In the genomic region with DNA sequence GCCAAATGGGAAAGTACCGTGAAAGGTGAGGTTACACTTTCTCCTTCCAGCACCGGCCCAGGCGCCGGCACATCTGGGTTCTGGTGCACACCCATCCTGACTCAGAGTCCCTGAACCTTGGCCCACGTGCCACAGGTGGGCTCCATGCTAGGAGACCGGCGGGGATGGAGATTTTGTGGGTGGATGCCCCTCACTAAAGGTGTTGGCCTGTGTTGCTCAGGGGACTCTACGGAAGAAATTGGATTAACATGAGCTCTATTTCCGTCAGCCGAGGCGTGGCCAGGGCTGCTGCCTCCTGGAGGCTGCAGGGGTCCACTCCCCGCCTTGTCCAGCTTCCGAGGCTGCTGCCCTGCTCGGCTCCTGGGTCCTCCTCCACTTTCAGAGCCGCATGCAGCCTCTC, we compare ENCODE assay signal across 19 cellular contexts.
"Had no signal": no experiment of that assay in that cellular context is flagged by ENCODE, and none has a peak within 500 bp of the region (broad histone marks: within the 10 kb centered on the region; RNA-seq: fewer than 3 reads in every experiment).

No MANE protein-coding gene starts in this region.

- H3K27ac Mint-ChIP-seq: effector memory CD8-positive, alpha-beta T cell; memory B cell; mesothelial cell of epicardium; natural killer cell treated with Interleukin-12 subunit alpha and Interleukin-12 subunit beta and Interleukin-15 and Interleukin-18, amount 100 ng/mL, for 72 hours; type B pancreatic cell had no signal

- H3K4me1 Mint-ChIP-seq: mesothelial cell of epicardium had no signal

- H3K79me2 ChIP-seq: hepatocyte had no signal

- H3K27me3 Mint-ChIP-seq: central memory CD8-positive, alpha-beta T cell; effector memory CD8-positive, alpha-beta T cell; memory B cell; natural killer cell treated with Interleukin-12 subunit alpha and Interleukin-12 subunit beta and Interleukin-15 and Interleukin-18, amount 100 ng/mL, for 72 hours; type B pancreatic cell had no signal

- DNase-seq: effector memory CD8-positive, alpha-beta T cell; esophagus squamous epithelium; foreskin fibroblast; head of caudate nucleus; kidney glomerular epithelial cell; lower lobe of right lung; posterior cingulate gyrus; sigmoid colon; stimulated activated CD4-positive, alpha-beta T cell treated with anti-CD3 and anti-CD28 coated beads, Interleukin-12 subunit alpha, Interleukin-12 subunit beta, amount 100 ng/mL, for 4 hours; stimulated activated naive CD4-positive, alpha-beta T cell had no signal

- ATAC-seq: effector memory CD8-positive, alpha-beta T cell; left lung; lower lobe of right lung; natural killer cell treated with Interleukin-12 subunit alpha and Interleukin-12 subunit beta and Interleukin-15 and Interleukin-18, amount 100 ng/mL, for 72 hours had no signal

- H3K36me3 Mint-ChIP-seq: natural killer cell treated with Interleukin-12 subunit alpha and Interleukin-12 subunit beta and Interleukin-15 and Interleukin-18, amount 100 ng/mL, for 72 hours had no signal

- H2AFZ ChIP-seq: hepatocyte had no signal

- H3K9me3 ChIP-seq: esophagus squamous epithelium, left lung, lower lobe of right lung, neutrophil, sigmoid colon had no signal

- H3K4me3 Mint-ChIP-seq: central memory CD8-positive, alpha-beta T cell; effector memory CD8-positive, alpha-beta T cell; memory B cell; mesothelial cell of epicardium; natural killer cell treated with Interleukin-12 subunit alpha and Interleukin-12 subunit beta and Interleukin-15 and Interleukin-18, amount 100 ng/mL, for 72 hours; type B pancreatic cell had no signal

- H3K4me3 ChIP-seq: esophagus squamous epithelium, hepatocyte, left lung, lower lobe of right lung, sigmoid colon, skin epidermis had no signal

- H3K4me1 ChIP-seq: left lung, lower lobe of right lung had no signal

- H3K9me3 Mint-ChIP-seq: central memory CD8-positive, alpha-beta T cell; effector memory CD8-positive, alpha-beta T cell; memory B cell; mesothelial cell of epicardium; natural killer cell treated with Interleukin-12 subunit alpha and Interleukin-12 subunit beta and Interleukin-15 and Interleukin-18, amount 100 ng/mL, for 72 hours; type B pancreatic cell had no signal

- H3K36me3 ChIP-seq: neutrophil had no signal

- H3K4me2 ChIP-seq: hepatocyte had no signal

- H3K27ac ChIP-seq: esophagus squamous epithelium, hepatocyte, left lung, lower lobe of right lung, neutrophil, sigmoid colon, skin epidermis had no signal

- H3K27me3 ChIP-seq: esophagus squamous epithelium, hepatocyte, left lung, neutrophil, sigmoid colon had no signal
